In genomic region chr15:17022041-17022440, GRCh38 we compare ENCODE assay signal across 5 cellular contexts.
TF ChIP-seq lines count a peak whose summit lies in the region.

No MANE protein-coding gene starts in this region.

TF ChIP-seq in A549, 52 proteins besides CTCF, POLR2A, EP300 and RAD21:
- TF ChIP-seq MAFK (IDR thresholded peaks at IDR 0.05; ENCODE audit: partially characterized antibody), result peak; percentile 80

TF ChIP-seq in IMR-90, 13 proteins besides CTCF, POLR2A, EP300 and RAD21:
- peak; percentile 84 for TF ChIP-seq MAFK (IDR thresholded peaks at IDR 0.05; ENCODE audit: low read depth, low read length)

TF ChIP-seq in K562, 482 proteins besides CTCF, POLR2A, EP300 and RAD21:
- peak; percentile 41; the same call in 1 of the 2 replicates for TF ChIP-seq ZNF316 (IDR thresholded peaks at IDR 0.05)
- TF ChIP-seq MAFG (tag; conservative IDR thresholded peaks at IDR 0.05), result peak; percentile 70
- 0 out of 2 replicates have a peak, but pooled peaks have one; percentile 25 for TF ChIP-seq C11orf30 (IDR thresholded peaks at IDR 0.05; ENCODE audit: low read depth)
- peak; percentile 73 for TF ChIP-seq MAFK (IDR thresholded peaks at IDR 0.05; ENCODE audit: low read length)
- peak; percentile 75 for TF ChIP-seq MAFF (IDR thresholded peaks at IDR 0.05; ENCODE audit: low read length)
TF ChIP-seq in K562: peak in this region for 5; not testable (repeated sequence) for 477.

TF ChIP-seq in H1, 55 proteins besides CTCF, POLR2A, EP300 and RAD21:
- TF ChIP-seq MAFK (IDR thresholded peaks at IDR 0.05; ENCODE audit: low read depth, low read length), result peak; percentile 13; the same call in 1 of the 2 replicates

TF ChIP-seq in HepG2, 621 proteins besides CTCF, POLR2A, EP300 and RAD21:
- TF ChIP-seq MAFK (conservative IDR thresholded peaks at IDR 0.05 in 1 of 2, IDR thresholded peaks at IDR 0.05 in 1 of 2; ENCODE audit: low read length in 2 of 2), result peak; percentile 66 to 85; a peak in 3 of 4 replicates
- TF ChIP-seq MAFF (IDR thresholded peaks at IDR 0.05; ENCODE audit: low read depth, low read length), result peak; percentile 80
